1 cellular context compared by ENCODE assay signal in the genomic region with DNA sequence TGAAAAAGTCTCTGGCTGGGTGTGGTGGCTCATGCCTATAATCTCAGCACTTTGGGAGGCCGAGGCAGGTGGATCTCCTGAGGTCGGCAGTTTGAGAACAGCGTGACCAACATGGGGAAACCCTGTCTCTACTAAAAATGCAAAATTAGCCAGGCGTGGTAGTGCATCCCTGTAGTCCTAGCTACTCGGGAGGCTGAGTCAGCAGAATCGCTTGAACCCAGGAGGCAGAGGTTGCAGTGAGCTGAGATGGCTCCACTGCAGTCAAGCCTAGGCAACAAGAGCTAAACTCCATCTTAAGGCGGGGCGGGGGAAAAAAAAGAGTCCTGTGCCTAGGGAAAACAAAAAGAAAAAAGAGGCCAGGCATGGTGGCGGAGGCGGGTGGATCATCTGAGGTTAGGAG.
TF ChIP-seq lines count a peak whose summit lies in the region.

No MANE protein-coding gene starts in this region.

TF ChIP-seq in K562, 482 proteins besides CTCF, POLR2A, EP300 and RAD21:
- TF ChIP-seq MAFG (tag; conservative IDR thresholded peaks at IDR 0.05) = peak; percentile 38; the same call in 1 of the 2 replicates
- no peak for TF ChIP-seq ZFP30 (CRISPR knock-in tag; IDR thresholded peaks at IDR 0.05; ENCODE audit: borderline replicate concordance)
- TF ChIP-seq ZNF75A (CRISPR knock-in tag; IDR thresholded peaks at IDR 0.05) = no peak
- no peak for TF ChIP-seq PBX2 (CRISPR knock-in tag; IDR thresholded peaks at IDR 0.05; ENCODE audit: low read depth)
- no peak for TF ChIP-seq PBX2 (tag; conservative IDR thresholded peaks at IDR 0.05; ENCODE audit: low read depth)
- 0 out of 2 replicates have a peak, but pooled peaks have one; percentile 8 for TF ChIP-seq MAFK (IDR thresholded peaks at IDR 0.05; ENCODE audit: low read length)
- TF ChIP-seq ZNF707 (CRISPR knock-in tag; conservative IDR thresholded peaks at IDR 0.05) = no peak
- TF ChIP-seq ARID3A (IDR thresholded peaks at IDR 0.05; ENCODE audit: borderline replicate concordance, low read depth, low read length) = no peak
- TF ChIP-seq MCM5 (IDR thresholded peaks at IDR 0.05; ENCODE audit: low read depth) = no peak
- TF ChIP-seq ATF2 (CRISPR knock-in tag; IDR thresholded peaks at IDR 0.05) = no peak
- no peak for TF ChIP-seq PHF20 (IDR thresholded peaks at IDR 0.05; ENCODE audit: partially characterized antibody)
- peak; percentile 84 for TF ChIP-seq ZNF316 (IDR thresholded peaks at IDR 0.05)
- TF ChIP-seq C11orf30 (IDR thresholded peaks at IDR 0.05; ENCODE audit: low read depth) = peak; percentile 69
- no peak for TF ChIP-seq SRSF7 (optimal IDR thresholded peaks at IDR 0.05; ENCODE audit: low read depth, low read length)
